In the genomic region with DNA sequence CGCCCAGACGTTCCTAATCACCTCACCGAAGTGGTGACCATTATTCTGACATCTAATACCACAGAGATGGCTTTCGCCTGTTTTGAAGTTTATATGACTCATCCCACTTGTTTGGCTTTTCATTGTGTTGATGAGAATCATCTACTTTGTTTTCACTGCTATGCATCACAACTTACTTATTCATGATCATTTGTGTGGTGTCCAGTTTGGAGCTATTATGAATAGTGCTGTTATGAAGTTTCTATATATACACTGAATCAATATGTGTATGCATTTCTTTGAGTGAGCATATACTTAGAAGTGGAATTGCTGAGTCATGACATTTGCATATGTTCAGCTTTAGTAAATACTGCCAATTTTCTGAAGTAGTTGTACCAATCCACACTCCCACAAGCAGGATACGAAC, we compare ENCODE assay signal across 16 cellular contexts. TPM values are rescaled to one million over a fixed set of nuclear protein-coding genes. Genes with fewer than 3 reads are reported as not detected.
DNase-seq lines count a peak whose midpoint lies in the region; ATAC-seq, FAIRE-seq and TF ChIP-seq lines count a peak whose summit lies in the region.
"Had no signal": no experiment of that assay in that cellular context is flagged by ENCODE, and none has a peak within 500 bp of the region (broad histone marks: within the 10 kb centered on the region; RNA-seq: fewer than 3 reads in every experiment).

No MANE protein-coding gene starts in this region.

- no peak overlapping the region for H2AFZ ChIP-seq in PC-3 (ENCODE audit: low read length)

- H3K4me2 ChIP-seq in A549 (no peak overlapping the region), PC-3 (ENCODE audit: low read length) (no peak overlapping the region)

- no peak for TF ChIP-seq RAD21 in A549 (conservative IDR thresholded peaks at IDR 0.05 in 1 of 2, IDR thresholded peaks at IDR 0.05 in 1 of 2)

- H3K27me3 ChIP-seq in PC-3 (ENCODE audit: low read length) (no peaks in the 10 kb centered on the region), brain microvascular endothelial cell (replicated peaks) (no peaks in the 10 kb centered on the region)
- H3K27me3 ChIP-seq: transverse colon had no signal

- TF ChIP-seq CTCF in A549 (IDR thresholded peaks at IDR 0.05): no peak
- TF ChIP-seq CTCF in PC-3 (conservative IDR thresholded peaks at IDR 0.05; ENCODE audit: low read depth, low read length): no peak
- no peak for TF ChIP-seq CTCF in kidney (IDR thresholded peaks at IDR 0.05; ENCODE audit: borderline replicate concordance, extremely low read depth, insufficient read depth)
- TF ChIP-seq CTCF in brain microvascular endothelial cell (IDR thresholded peaks at IDR 0.05; ENCODE audit: low read depth, low read length, missing control alignments): no peak

- BruUV-seq in PC-3 (replicated peaks; lab: Mats Ljungman, UMichigan): no TSS peak

- no peak for TF ChIP-seq EP300 in A549 (IDR thresholded peaks at IDR 0.05)

- ATAC-seq in A549 (no peak), PC-3 (peak; percentile 40), GM21423 (IDR thresholded peaks at IDR 0.05; ENCODE audit: unreplicated experiment) (no peak)
- ATAC-seq: stimulated activated memory B cell treated with anti-CD40 and anti-IgM and Interleukin-4, amounts not matched to agents 10 μg/mL and 1 μg/mL and 100 μg/mL, for 72 hours had no signal

- H3K9me3 ChIP-seq in A549: peaks cover 10% of the 10 kb centered on the region; the same call in 1 of the 3 replicates
- no peaks in the 10 kb centered on the region for H3K9me3 ChIP-seq in PC-3 (ENCODE audit: low read length)
- no peaks in the 10 kb centered on the region for H3K9me3 ChIP-seq in kidney (ENCODE audit: control insufficient read depth in 1 of 2, low read length in 2 of 2)
- H3K9me3 ChIP-seq: transverse colon had no signal

- H3K27ac ChIP-seq in A549 (no peak overlapping the region), PC-3 (ENCODE audit: low read length) (no peak overlapping the region), epithelial cell of prostate (no peak overlapping the region), kidney (ENCODE audit: low read depth in 2 of 2, low read length in 2 of 2) (no peak overlapping the region), brain microvascular endothelial cell (no peak overlapping the region)
- H3K27ac ChIP-seq: transverse colon had no signal

- POLR2A ChIA-PET in A549 (lab: Yijun Ruan, JAX) (no interaction called here), PC-3 (lab: Charles Lee; ENCODE audit: unreplicated experiment) (no interaction called here)

- no peak overlapping the region for H3K4me3 ChIP-seq in A549
- H3K4me3 ChIP-seq in PC-3 (ENCODE audit: low read length): no peak overlapping the region
- H3K4me3 ChIP-seq in kidney (ENCODE audit: low read length in 2 of 2): no peak overlapping the region
- no peak overlapping the region for H3K4me3 ChIP-seq in brain microvascular endothelial cell (ENCODE audit: low read depth, low read length)
- H3K4me3 ChIP-seq: transverse colon had no signal

- no peaks in the 10 kb centered on the region for H3K79me2 ChIP-seq in PC-3 (ENCODE audit: low read length)

- H3F3A ChIP-seq in PC-3 (ENCODE audit: low read length, unreplicated experiment): no peaks in the 10 kb centered on the region

- H3K9ac ChIP-seq in PC-3 (ENCODE audit: low read length) (no peak overlapping the region), kidney (ENCODE audit: low read length in 2 of 2) (no peak overlapping the region)

- CTCF ChIA-PET in A549 (lab: Yijun Ruan, JAX): interaction anchor here (1.0 to 4.2 kb wide), 6 partner anchors 14 to 159 kb away, joined by 3 to 47 read pairs (median 4); partner anchors contain the start of gene FGFBP3
- CTCF ChIA-PET in PC-3 (lab: Charles Lee): no interaction called here

- H3K9me2 ChIP-seq in PC-3 (replicated peaks; ENCODE audit: low read length): no peaks in the 10 kb centered on the region

- in situ Hi-C loops in brain microvascular endothelial cell (cut with HindIII; ENCODE audit: low pct_ligation_motif_present, low sequenced_read_pairs): no loop called here

- TF ChIP-seq POLR2A in A549 (IDR thresholded peaks at IDR 0.05; ENCODE audit: low read length): no peak

- no peaks in the 10 kb centered on the region for H3K4me1 ChIP-seq in A549
- no peaks in the 10 kb centered on the region; the same call in 1 of the 2 replicates for H3K4me1 ChIP-seq in PC-3 (ENCODE audit: insufficient read depth, low read length)
- H3K4me1 ChIP-seq in kidney (ENCODE audit: control insufficient read depth in 1 of 2, insufficient read depth in 1 of 2, low read depth in 1 of 2, low read length in 2 of 2): no peaks in the 10 kb centered on the region
- H3K4me1 ChIP-seq: transverse colon had no signal

- H3K36me3 ChIP-seq in PC-3 (ENCODE audit: low read depth, low read length) (no peaks in the 10 kb centered on the region), kidney (ENCODE audit: control insufficient read depth in 1 of 2, insufficient read depth in 2 of 2, low read length in 2 of 2) (no peaks in the 10 kb centered on the region), brain microvascular endothelial cell (replicated peaks) (no peaks in the 10 kb centered on the region)
- H3K36me3 ChIP-seq: transverse colon had no signal

- FAIRE-seq in A549 (lab: Jason Lieb, UNC) (no peak), kidney (lab: Jason Lieb, UNC) (no peak)

- no peaks in the 10 kb centered on the region for H4K20me1 ChIP-seq in PC-3 (ENCODE audit: low read length)

- DNase-seq in A549 (ENCODE audit: low read depth in 1 of 2, low spot score in 1 of 2) (peak in 1 of 2 experiments; percentile 10), EH (ENCODE audit: low read depth) (peak; percentile 10), PC-3 (peak; percentile 37), epithelial cell of prostate (ENCODE audit: low read depth, low spot score) (peak; percentile 12), NK-92 (lab: John Stamatoyannopoulos, UW; ENCODE audit: unreplicated experiment) (no peak), kidney (no peak), brain microvascular endothelial cell (no peak)
- DNase-seq: activated T-cell treated with anti-CD3 and anti-CD28 coated beads, Interleukin-2, amount 50 U/mL, for 24 hours; endodermal cell; naive B cell; NCI-H146; NCI-H345; SIG-M5; transverse colon had no signal

- intact Hi-C loops in PC-3 (cut with micrococcal nuclease): loop anchor here (5.0 to 10.0 kb wide), 2 partner anchors 38 to 75 kb away; partner anchors contain the start of gene TNKS2
- intact Hi-C loops in kidney (cut with DNase I): no loop called here

- 62% methylated on average over 5 of the region's 5 CpGs for WGBS in A549 (ENCODE audit: missing lambda C conversion rate)

TF ChIP-seq in A549, 52 proteins besides CTCF, POLR2A, EP300 and RAD21:
- TF ChIP-seq MAFK (IDR thresholded peaks at IDR 0.05; ENCODE audit: partially characterized antibody): peak; percentile 99
- no peak for TF ChIP-seq RNF2 (IDR thresholded peaks at IDR 0.05; ENCODE audit: borderline replicate concordance, low read depth)
- no peak for TF ChIP-seq HES2 (IDR thresholded peaks at IDR 0.05)
- TF ChIP-seq FOSL2 (IDR thresholded peaks at IDR 0.05): no peak
- 0 out of 2 replicates have a peak, but pooled peaks have one; percentile 51 for TF ChIP-seq FOSL2 (CRISPR knock-in tag; IDR thresholded peaks at IDR 0.05)
- peak; percentile 85 for TF ChIP-seq NFE2L2 (conservative IDR thresholded peaks at IDR 0.05; ENCODE audit: low read length)

RNA-seq across cellular contexts. Expression of gene TNKS2, which starts 38.6 kb away (rescaled TPM):
- 40.4 and 45.3 TPM in 2 replicates for polyA plus RNA-seq in A549 (2011; rRNA removed)
- 7.0 and 8.7 TPM in 2 replicates for polyA plus RNA-seq in A549 (2012; cell fraction: cytosol; rRNA removed)
- 6.7 and 9.6 TPM in 2 replicates for polyA plus RNA-seq in A549 (2012; cell fraction: nucleus; rRNA removed)
- 19.2 to 20.8 TPM (median 20.6 TPM) in 3 replicates for polyA plus RNA-seq in A549 (2017; fragmentation: RNase III; extraction: RNeasy Plus Mini Kit Qiagen cat#74134 plus additional on column Dnase treatment)
- 36.7 and 37.8 TPM in 2 replicates for polyA minus RNA-seq in A549 (2011; rRNA and poly(A)+ RNA removed)
- total RNA-seq in PC-3 (2014; rRNA removed): 14.5 and 23.3 TPM in 2 replicates
- total RNA-seq in kidney: 31.6 TPM
- 7.4 TPM for polyA plus RNA-seq in kidney (ENCODE audit: insufficient read depth, low read depth, low replicate concordance)

Comparison
In these comparisons a context has a peak if more than half of its experiments do, and no peak if none do; other contexts are left out.
1. DNase-seq: peak in EH (single experiment), PC-3 (single experiment) and epithelial cell of prostate (single experiment); none in NK-92 (single experiment), kidney (single experiment) and brain microvascular endothelial cell (single experiment).